21 cellular contexts compared by ENCODE assay signal in the genomic region with DNA sequence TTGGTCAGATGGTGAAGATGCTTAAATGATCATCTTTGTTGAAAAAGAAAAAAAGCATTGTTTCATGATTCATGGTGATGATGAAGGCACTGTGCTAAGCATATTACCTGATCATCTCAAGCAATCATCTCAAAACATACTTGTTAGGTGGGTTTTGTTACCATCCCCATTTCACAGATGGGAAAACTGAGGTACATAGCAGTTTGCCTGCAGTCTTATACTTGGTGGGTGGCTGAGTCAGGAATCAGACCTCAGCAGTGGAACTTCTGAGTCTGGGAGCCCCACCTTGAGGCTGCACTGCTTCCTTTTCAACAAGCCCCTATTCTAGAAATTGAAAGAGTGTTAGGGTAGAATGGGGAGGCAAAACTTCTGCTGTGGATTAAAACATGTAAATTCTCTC.
DNase-seq lines count a peak whose midpoint lies in the region; ATAC-seq, FAIRE-seq and TF ChIP-seq lines count a peak whose summit lies in the region.
"Had no signal": no experiment of that assay in that cellular context is flagged by ENCODE, and none has a peak within 500 bp of the region (broad histone marks: within the 10 kb centered on the region; RNA-seq: fewer than 3 reads in every experiment).

No MANE protein-coding gene starts in this region.

- in situ Hi-C loops in IMR-90 (cut with MboI; ENCODE audit: low sequenced_read_pairs), result loop anchor here (10.0 kb wide), 1 partner anchor 698 kb away; no protein-coding TSS in a partner anchor
- in situ Hi-C loops in K562 (cut with MboI), result loop anchor here (10.0 kb wide), 1 partner anchor 1472 kb away; no protein-coding TSS in a partner anchor

- H4K91ac ChIP-seq in IMR-90 (ENCODE audit: insufficient read depth, low read depth, low read length) (no peak overlapping the region), H1 (replicated peaks; ENCODE audit: insufficient read length, low read length) (no peak overlapping the region)

- no peak for TF ChIP-seq CTCF in A549 (IDR thresholded peaks at IDR 0.05)
- no peak for TF ChIP-seq CTCF in IMR-90 (conservative IDR thresholded peaks at IDR 0.05; ENCODE audit: low read depth, low read length)
- TF ChIP-seq CTCF in K562 (IDR thresholded peaks at IDR 0.05 in 2 of 3, conservative IDR thresholded peaks at IDR 0.05 in 1 of 3; ENCODE audit: insufficient read depth in 2 of 3, low read depth in 1 of 3, low read length in 3 of 3), result no peak
- TF ChIP-seq CTCF in H1 (IDR thresholded peaks at IDR 0.05; ENCODE audit: control extremely low read depth in 1 of 3, insufficient read depth in 1 of 3, low read depth in 1 of 3, low read length in 3 of 3), result no peak

- dilution Hi-C loops in IMR-90 (cut with HindIII; ENCODE audit: low sequenced_read_pairs, unreplicated experiment), result no loop called here

- H3K9me3 ChIP-seq in A549 (no peaks in the 10 kb centered on the region), IMR-90 (ENCODE audit: control insufficient read depth, insufficient read depth, low read length) (no peaks in the 10 kb centered on the region), K562 (replicated peaks; ENCODE audit: control insufficient read depth, insufficient read depth, low read depth, low read length) (no peaks in the 10 kb centered on the region), H1 (ENCODE audit: insufficient read depth in 2 of 2, low read depth in 1 of 2, low read length in 1 of 2) (no peaks in the 10 kb centered on the region)
- H3K9me3 ChIP-seq: BLaER1 treated with 17β-estradiol and CSF1 and Interleukin-3, amounts not matched to agents 10 nM and 100 nM; Caco-2 had no signal

- no peak overlapping the region for H2AK9ac ChIP-seq in IMR-90 (replicated peaks; ENCODE audit: low read depth, low read length, poor library complexity)

- H3K27me3 ChIP-seq in IMR-90 (ENCODE audit: control insufficient read depth, insufficient read depth, low read length) (no peaks in the 10 kb centered on the region), K562 (ENCODE audit: control insufficient read depth in 2 of 2, insufficient read depth in 2 of 2, low read length in 2 of 2) (no peaks in the 10 kb centered on the region; a peak in 1 of 5 replicates), H1 (replicated peaks in 1 of 4; ENCODE audit: control insufficient read depth in 3 of 4, extremely low read depth in 1 of 4, insufficient read depth in 3 of 4, low read length in 3 of 4) (no peaks in the 10 kb centered on the region)
- H3K27me3 ChIP-seq: BLaER1 treated with 17β-estradiol and CSF1 and Interleukin-3, amounts not matched to agents 10 nM and 100 nM had no signal

- no peak overlapping the region for H2BK5ac ChIP-seq in IMR-90 (ENCODE audit: low read depth, low read length, poor library complexity, severe bottlenecking)
- H2BK5ac ChIP-seq in H1 (ENCODE audit: low read depth, low read length), result no peak overlapping the region

- H2AFZ ChIP-seq in IMR-90 (replicated peaks; ENCODE audit: low read length, poor library complexity) (no peak overlapping the region), K562 (ENCODE audit: low read depth, low read length) (no peak overlapping the region), H1 (ENCODE audit: low read length) (no peak overlapping the region)

- peaks cover 47% of the 10 kb centered on the region for H3K4me1 ChIP-seq in A549
- peaks cover 10% of the 10 kb centered on the region; the same call in 1 of the 2 replicates for H3K4me1 ChIP-seq in IMR-90 (ENCODE audit: control insufficient read depth, insufficient read depth, low read length)
- H3K4me1 ChIP-seq in K562 (replicated peaks in 1 of 2; ENCODE audit: control insufficient read depth in 2 of 2, insufficient read depth in 2 of 2, low read length in 2 of 2), result no peaks in the 10 kb centered on the region
- peaks cover 0 to 7% (median under 1%) of the 10 kb centered on the region in 4 experiments; a peak in 3 of 7 replicates for H3K4me1 ChIP-seq in H1 (replicated peaks in 1 of 4; ENCODE audit: control insufficient read depth in 3 of 4, insufficient read depth in 4 of 4, low read length in 3 of 4)
- H3K4me1 ChIP-seq: BLaER1 treated with 17β-estradiol and CSF1 and Interleukin-3, amounts not matched to agents 10 nM and 100 nM; Caco-2 had no signal

- no peak for ATAC-seq in A549
- no peak for ATAC-seq in IMR-90 (ENCODE audit: low read depth)
- no peak for ATAC-seq in K562
- ATAC-seq in GM19351 (IDR thresholded peaks at IDR 0.05; ENCODE audit: unreplicated experiment), result no peak
- ATAC-seq: CD8-positive, alpha-beta T cell had no signal

- no peak overlapping the region for H2BK12ac ChIP-seq in H1 (ENCODE audit: low read depth, low read length)

- H4K8ac ChIP-seq in IMR-90 (ENCODE audit: low read depth in 2 of 2, low read length in 2 of 2), result no peak overlapping the region
- H4K8ac ChIP-seq in H1 (ENCODE audit: extremely low read depth, insufficient read depth, low read length), result no peak overlapping the region

- H2BK120ac ChIP-seq in IMR-90 (ENCODE audit: low read depth, low read length) (no peak overlapping the region), H1 (replicated peaks; ENCODE audit: low read depth, low read length) (no peak overlapping the region)

- H3K79me2 ChIP-seq in K562 (ENCODE audit: control insufficient read depth, insufficient read depth, low read length), result no peaks in the 10 kb centered on the region
- H3K79me2 ChIP-seq in H1 (ENCODE audit: control insufficient read depth in 1 of 2, insufficient read depth in 2 of 2, low read length in 2 of 2), result no peaks in the 10 kb centered on the region

- H3K23ac ChIP-seq in IMR-90 (ENCODE audit: low read depth, low read length) (no peak overlapping the region), H1 (ENCODE audit: insufficient read length) (no peak overlapping the region)

- H3K4ac ChIP-seq in IMR-90 (ENCODE audit: low read depth, low read length) (no peak overlapping the region), H1 (replicated peaks; ENCODE audit: insufficient read length, low read depth, low read length) (no peak overlapping the region)

- H3K14ac ChIP-seq in IMR-90 (replicated peaks; ENCODE audit: low read depth, low read length) (no peak overlapping the region), H1 (ENCODE audit: insufficient read length) (no peak overlapping the region)

- H3K56ac ChIP-seq in IMR-90 (ENCODE audit: extremely low read depth, insufficient read depth, low read length), result no peak overlapping the region
- no peak overlapping the region for H3K56ac ChIP-seq in H1 (replicated peaks; ENCODE audit: insufficient read length, low read depth, low read length)

- 0 out of 4 replicates have a peak, but pooled peaks cover 0 to 10% of the 10 kb centered on the region in 2 experiments for H3K79me1 ChIP-seq in IMR-90 (ENCODE audit: low read depth in 1 of 2, low read length in 2 of 2)
- H3K79me1 ChIP-seq in H1 (ENCODE audit: low read depth, low read length), result no peaks in the 10 kb centered on the region

- no peak for TF ChIP-seq RAD21 in A549 (conservative IDR thresholded peaks at IDR 0.05 in 1 of 2, IDR thresholded peaks at IDR 0.05 in 1 of 2)
- TF ChIP-seq RAD21 in IMR-90 (IDR thresholded peaks at IDR 0.05; ENCODE audit: low read length), result no peak
- TF ChIP-seq RAD21 in K562 (CRISPR knock-in tag; conservative IDR thresholded peaks at IDR 0.05 in 1 of 2, IDR thresholded peaks at IDR 0.05 in 1 of 2), result no peak
- no peak for TF ChIP-seq RAD21 in H1 (IDR thresholded peaks at IDR 0.05 in 1 of 2, conservative IDR thresholded peaks at IDR 0.05 in 1 of 2; ENCODE audit: low read depth in 2 of 2, low read length in 2 of 2)

- H3K23me2 ChIP-seq in H1 (ENCODE audit: low read depth, low read length), result no peaks in the 10 kb centered on the region

- BruUV-seq in IMR-90 (replicated peaks; lab: Mats Ljungman, UMichigan), result no TSS peak
- no TSS peak for BruUV-seq in K562 (replicated peaks; lab: Mats Ljungman, UMichigan)

- H4K5ac ChIP-seq in IMR-90 (ENCODE audit: low read depth, low read length), result no peak overlapping the region
- no peak overlapping the region for H4K5ac ChIP-seq in H1 (ENCODE audit: insufficient read length, low read depth, low read length)

- H3K4me2 ChIP-seq in A549 (peak overlapping the region; percentile 50), IMR-90 (ENCODE audit: low read depth, low read length) (no peak overlapping the region), K562 (ENCODE audit: insufficient read depth, low read length) (no peak overlapping the region), H1 (ENCODE audit: insufficient read depth in 1 of 2, low read depth in 2 of 2, low read length in 2 of 2) (no peak overlapping the region)
- H3K4me2 ChIP-seq: BLaER1 treated with 17β-estradiol and CSF1 and Interleukin-3, amounts not matched to agents 10 nM and 100 nM had no signal

- TF ChIP-seq EP300 in A549 (IDR thresholded peaks at IDR 0.05) (no peak), K562 (IDR thresholded peaks at IDR 0.05; ENCODE audit: low read length) (no peak), H1 (IDR thresholded peaks at IDR 0.05; ENCODE audit: borderline replicate concordance in 1 of 2, low read depth in 2 of 2, low read length in 2 of 2) (no peak)

- H3K9ac ChIP-seq in IMR-90 (ENCODE audit: low read depth, low read length), result no peak overlapping the region
- no peak overlapping the region for H3K9ac ChIP-seq in K562 (ENCODE audit: insufficient read depth in 1 of 2, low read depth in 2 of 2, low read length in 2 of 2)
- no peak overlapping the region for H3K9ac ChIP-seq in H1 (replicated peaks in 1 of 4; ENCODE audit: extremely low read depth in 1 of 4, low read depth in 3 of 4, low read length in 3 of 4)
- H3K9ac ChIP-seq: BLaER1 treated with 17β-estradiol and CSF1 and Interleukin-3, amounts not matched to agents 10 nM and 100 nM had no signal

- H4K20me1 ChIP-seq in IMR-90 (ENCODE audit: insufficient read depth, low read length) (peaks cover 21% of the 10 kb centered on the region; the same call in 1 of the 2 replicates), K562 (replicated peaks; ENCODE audit: control insufficient read depth, insufficient read depth, low read length) (no peaks in the 10 kb centered on the region), H1 (replicated peaks in 1 of 2; ENCODE audit: control insufficient read depth in 1 of 2, insufficient read depth in 2 of 2, low read length in 2 of 2) (peaks cover 0 to 1% of the 10 kb centered on the region in 2 experiments)
- H4K20me1 ChIP-seq: BLaER1 treated with 17β-estradiol and CSF1 and Interleukin-3, amounts not matched to agents 10 nM and 100 nM had no signal

- H2BK15ac ChIP-seq in IMR-90 (ENCODE audit: low read depth, low read length) (no peak overlapping the region), H1 (ENCODE audit: low read length) (no peak overlapping the region)

- no peak overlapping the region for H2BK20ac ChIP-seq in IMR-90 (ENCODE audit: low read depth, low read length)
- no peak overlapping the region for H2BK20ac ChIP-seq in H1 (ENCODE audit: low read length)

- CTCF ChIA-PET in A549 (lab: Yijun Ruan, JAX) (interaction anchor here (0.6 to 1.6 kb wide), 5 partner anchors 9 to 344 kb away, joined by 3 to 6 read pairs (median 3); no protein-coding TSS in a partner anchor), IMR-90 (lab: Yijun Ruan, JAX) (interaction anchor here (0.6 to 1.5 kb wide), 2 partner anchors 13 to 296 kb away, joined by 3 read pairs; no protein-coding TSS in a partner anchor), K562 (lab: Yijun Ruan, JAX; ENCODE audit: low intra/inter-chr PET ratio) (no interaction called here), H1 (lab: Charles Lee; ENCODE audit: partially characterized antibody) (interaction anchor here (1.1 to 6.1 kb wide), 3 partner anchors 13 to 75 kb away, joined by 5 to 33 read pairs (median 5); no protein-coding TSS in a partner anchor)

- peak overlapping the region; percentile 31 to 73; a peak in 4 of 6 replicates for H3K27ac ChIP-seq in A549
- no peak overlapping the region for H3K27ac ChIP-seq in IMR-90 (ENCODE audit: insufficient read depth, low read length)
- H3K27ac ChIP-seq in K562 (ENCODE audit: extremely low read depth, low read depth, low read length), result no peak overlapping the region
- H3K27ac ChIP-seq in H1 (ENCODE audit: low read depth, low read length), result no peak overlapping the region
- H3K27ac ChIP-seq: BLaER1 treated with 17β-estradiol and CSF1 and Interleukin-3, amounts not matched to agents 10 nM and 100 nM had no signal

- H3K4me3 ChIP-seq in A549 (no peak overlapping the region), IMR-90 (ENCODE audit: insufficient read depth, low read depth, low read length) (no peak overlapping the region), K562 (no peak overlapping the region), H1 (ENCODE audit: extremely low read depth in 1 of 4, insufficient read depth in 2 of 4, low read depth in 3 of 4, low read length in 4 of 4) (no peak overlapping the region)
- H3K4me3 ChIP-seq: BLaER1 treated with 17β-estradiol and CSF1 and Interleukin-3, amounts not matched to agents 10 nM and 100 nM had no signal

- no peaks in the 10 kb centered on the region for H3K9me1 ChIP-seq in IMR-90 (ENCODE audit: insufficient read depth, low read length)
- H3K9me1 ChIP-seq in K562 (ENCODE audit: control insufficient read depth, insufficient read depth, low read length), result no peaks in the 10 kb centered on the region

- H2AK5ac ChIP-seq in IMR-90 (ENCODE audit: low read depth, low read length), result no peak overlapping the region
- H2AK5ac ChIP-seq in H1 (ENCODE audit: low read depth, low read length), result no peak overlapping the region

- FAIRE-seq in A549 (lab: Jason Lieb, UNC) (no peak), K562 (lab: Jason Lieb, UNC) (no peak), H1 (lab: Jason Lieb, UNC) (no peak), RCC 7860 (lab: Jason Lieb, UNC) (no peak)
- FAIRE-seq: A204.1, D721Med, G401.6, GM12891, GM19239 had no signal

- POLR2A ChIA-PET in A549 (lab: Yijun Ruan, JAX), result no interaction called here
- POLR2A ChIA-PET in IMR-90 (lab: Charles Lee; ENCODE audit: unreplicated experiment), result no interaction called here
- POLR2A ChIA-PET in K562 (lab: Yijun Ruan, JAX), result no interaction called here
- POLR2A ChIA-PET in H1 (lab: Charles Lee; ENCODE audit: partially characterized antibody), result interaction anchor here (1.1 kb wide), 1 partner anchor 21 kb away, joined by 3 read pairs; no protein-coding TSS in a partner anchor

- DNase-seq in A549 (ENCODE audit: low read depth in 1 of 2, low spot score in 1 of 2), result no peak
- no peak for DNase-seq in IMR-90
- DNase-seq in K562 (ENCODE audit: extremely low read depth in 1 of 4, low spot score in 3 of 4), result no peak
- DNase-seq in H1 (ENCODE audit: low read depth in 1 of 2, low spot score in 2 of 2), result no peak
- no peak for DNase-seq in NCI-H1105 (lab: John Stamatoyannopoulos, UW)
- no peak for DNase-seq in RCC 7860 (ENCODE audit: low spot score)
- DNase-seq: 8988T; AML-193; Calu3; CD4-positive, alpha-beta T cell; CD8-positive, alpha-beta T cell; DMS79 treated with DMSO at 0.1 percent for 48 hours; GF-D8 had no signal

- intact Hi-C loops in IMR-90 (cut with micrococcal nuclease) (no loop called here), K562 (cut with micrococcal nuclease) (no loop called here)

- TF ChIP-seq POLR2A in A549 (IDR thresholded peaks at IDR 0.05; ENCODE audit: low read length) (no peak), IMR-90 (IDR thresholded peaks at IDR 0.05; ENCODE audit: low read depth, low read length) (no peak), K562 (conservative IDR thresholded peaks at IDR 0.05) (no peak), H1 (IDR thresholded peaks at IDR 0.05; ENCODE audit: control extremely low read depth in 1 of 2, low read depth in 2 of 2, low read length in 2 of 2) (no peak)

- H3K36me3 ChIP-seq in IMR-90 (ENCODE audit: control insufficient read depth, insufficient read depth, low read length), result 0 out of 2 replicates have a peak, but pooled peaks cover 2% of the 10 kb centered on the region
- H3K36me3 ChIP-seq in K562 (ENCODE audit: control insufficient read depth, insufficient read depth, low read length), result no peaks in the 10 kb centered on the region
- no peaks in the 10 kb centered on the region for H3K36me3 ChIP-seq in H1 (ENCODE audit: control insufficient read depth in 2 of 4, insufficient read depth in 4 of 4, low read length in 3 of 4)
- H3K36me3 ChIP-seq: BLaER1 treated with 17β-estradiol and CSF1 and Interleukin-3, amounts not matched to agents 10 nM and 100 nM had no signal

- H3K18ac ChIP-seq in IMR-90 (ENCODE audit: low read depth, low read length) (no peak overlapping the region), H1 (ENCODE audit: extremely low read depth, low read length) (no peak overlapping the region)

Comparison
In these comparisons a context has a peak if more than half of its experiments do, and no peak if none do; other contexts are left out.
1. H3K27ac ChIP-seq: peak in A549 (2 of 2); none in IMR-90 (single experiment), K562 (single experiment) and H1 (single experiment).